In the genomic region with DNA sequence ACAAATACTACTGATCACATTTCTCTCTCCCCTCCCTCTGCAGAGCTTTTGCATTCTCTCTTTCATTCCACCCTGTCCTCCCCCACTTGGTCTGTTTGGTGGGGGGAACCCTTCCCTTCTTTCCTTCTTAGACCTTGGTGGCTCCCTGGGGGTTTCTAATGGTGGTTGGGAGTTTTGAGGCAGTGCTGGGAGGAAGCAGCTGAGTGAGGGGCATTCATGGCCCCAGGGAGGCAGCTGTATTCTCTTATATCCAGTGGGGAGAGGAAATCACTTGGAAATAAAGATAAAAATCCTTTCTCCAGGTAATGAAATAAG, we compare ENCODE assay signal across 2 cellular contexts.
A peak's percentile ranks its signal among the peaks of the same experiment; 100 is the strongest.
TF ChIP-seq lines count a peak whose summit lies in the region.

No MANE protein-coding gene starts in this region.

TF ChIP-seq in GM23338, 12 proteins besides CTCF, POLR2A, EP300 and RAD21 (continues in another document):
- TF ChIP-seq STAT1 (IDR thresholded peaks at IDR 0.05; ENCODE audit: unreplicated experiment) (no peak), CREB1 (CRISPR knock-in tag; IDR thresholded peaks at IDR 0.05; ENCODE audit: low read depth) (no peak), EZH2phosphoT487 (IDR thresholded peaks at IDR 0.05; ENCODE audit: unreplicated experiment) (no peak), EZH2 (IDR thresholded peaks at IDR 0.05; ENCODE audit: low read depth, unreplicated experiment) (no peak), ZNF331 (CRISPR knock-in tag; IDR thresholded peaks at IDR 0.05; ENCODE audit: low read depth) (no peak), POLR2AphosphoS5 (IDR thresholded peaks at IDR 0.05; ENCODE audit: low read depth) (no peak), JUNB (IDR thresholded peaks at IDR 0.05; ENCODE audit: unreplicated experiment) (no peak), ZNF114 (CRISPR knock-in tag; IDR thresholded peaks at IDR 0.05) (no peak)
- TF ChIP-seq, protein P1, sequence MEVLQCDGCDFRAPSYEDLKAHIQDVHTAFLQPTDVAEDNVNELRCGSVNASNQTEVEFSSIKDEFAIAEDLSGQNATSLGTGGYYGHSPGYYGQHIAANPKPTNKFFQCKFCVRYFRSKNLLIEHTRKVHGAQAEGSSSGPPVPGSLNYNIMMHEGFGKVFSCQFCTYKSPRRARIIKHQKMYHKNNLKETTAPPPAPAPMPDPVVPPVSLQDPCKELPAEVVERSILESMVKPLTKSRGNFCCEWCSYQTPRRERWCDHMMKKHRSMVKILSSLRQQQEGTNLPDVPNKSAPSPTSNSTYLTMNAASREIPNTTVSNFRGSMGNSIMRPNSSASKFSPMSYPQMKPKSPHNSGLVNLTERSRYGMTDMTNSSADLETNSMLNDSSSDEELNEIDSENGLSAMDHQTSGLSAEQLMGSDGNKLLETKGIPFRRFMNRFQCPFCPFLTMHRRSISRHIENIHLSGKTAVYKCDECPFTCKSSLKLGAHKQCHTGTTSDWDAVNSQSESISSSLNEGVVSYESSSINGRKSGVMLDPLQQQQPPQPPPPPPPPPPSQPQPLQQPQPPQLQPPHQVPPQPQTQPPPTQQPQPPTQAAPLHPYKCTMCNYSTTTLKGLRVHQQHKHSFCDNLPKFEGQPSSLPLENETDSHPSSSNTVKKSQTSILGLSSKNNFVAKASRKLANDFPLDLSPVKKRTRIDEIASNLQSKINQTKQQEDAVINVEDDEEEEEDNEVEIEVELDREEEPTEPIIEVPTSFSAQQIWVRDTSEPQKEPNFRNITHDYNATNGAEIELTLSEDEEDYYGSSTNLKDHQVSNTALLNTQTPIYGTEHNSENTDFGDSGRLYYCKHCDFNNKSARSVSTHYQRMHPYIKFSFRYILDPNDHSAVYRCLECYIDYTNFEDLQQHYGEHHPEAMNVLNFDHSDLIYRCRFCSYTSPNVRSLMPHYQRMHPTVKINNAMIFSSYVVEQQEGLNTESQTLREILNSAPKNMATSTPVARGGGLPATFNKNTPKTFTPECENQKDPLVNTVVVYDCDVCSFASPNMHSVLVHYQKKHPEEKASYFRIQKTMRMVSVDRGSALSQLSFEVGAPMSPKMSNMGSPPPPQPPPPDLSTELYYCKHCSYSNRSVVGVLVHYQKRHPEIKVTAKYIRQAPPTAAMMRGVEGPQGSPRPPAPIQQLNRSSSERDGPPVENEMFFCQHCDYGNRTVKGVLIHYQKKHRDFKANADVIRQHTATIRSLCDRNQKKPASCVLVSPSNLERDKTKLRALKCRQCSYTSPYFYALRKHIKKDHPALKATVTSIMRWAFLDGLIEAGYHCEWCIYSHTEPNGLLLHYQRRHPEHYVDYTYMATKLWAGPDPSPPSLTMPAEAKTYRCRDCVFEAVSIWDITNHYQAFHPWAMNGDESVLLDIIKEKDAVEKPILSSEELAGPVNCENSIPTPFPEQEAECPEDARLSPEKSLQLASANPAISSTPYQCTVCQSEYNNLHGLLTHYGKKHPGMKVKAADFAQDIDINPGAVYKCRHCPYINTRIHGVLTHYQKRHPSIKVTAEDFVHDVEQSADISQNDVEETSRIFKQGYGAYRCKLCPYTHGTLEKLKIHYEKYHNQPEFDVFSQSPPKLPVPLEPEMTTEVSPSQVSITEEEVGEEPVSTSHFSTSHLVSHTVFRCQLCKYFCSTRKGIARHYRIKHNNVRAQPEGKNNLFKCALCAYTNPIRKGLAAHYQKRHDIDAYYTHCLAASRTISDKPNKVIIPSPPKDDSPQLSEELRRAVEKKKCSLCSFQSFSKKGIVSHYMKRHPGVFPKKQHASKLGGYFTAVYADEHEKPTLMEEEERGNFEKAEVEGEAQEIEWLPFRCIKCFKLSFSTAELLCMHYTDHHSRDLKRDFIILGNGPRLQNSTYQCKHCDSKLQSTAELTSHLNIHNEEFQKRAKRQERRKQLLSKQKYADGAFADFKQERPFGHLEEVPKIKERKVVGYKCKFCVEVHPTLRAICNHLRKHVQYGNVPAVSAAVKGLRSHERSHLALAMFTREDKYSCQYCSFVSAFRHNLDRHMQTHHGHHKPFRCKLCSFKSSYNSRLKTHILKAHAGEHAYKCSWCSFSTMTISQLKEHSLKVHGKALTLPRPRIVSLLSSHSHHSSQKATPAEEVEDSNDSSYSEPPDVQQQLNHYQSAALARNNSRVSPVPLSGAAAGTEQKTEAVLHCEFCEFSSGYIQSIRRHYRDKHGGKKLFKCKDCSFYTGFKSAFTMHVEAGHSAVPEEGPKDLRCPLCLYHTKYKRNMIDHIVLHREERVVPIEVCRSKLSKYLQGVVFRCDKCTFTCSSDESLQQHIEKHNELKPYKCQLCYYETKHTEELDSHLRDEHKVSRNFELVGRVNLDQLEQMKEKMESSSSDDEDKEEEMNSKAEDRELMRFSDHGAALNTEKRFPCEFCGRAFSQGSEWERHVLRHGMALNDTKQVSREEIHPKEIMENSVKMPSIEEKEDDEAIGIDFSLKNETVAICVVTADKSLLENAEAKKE (CRISPR knock-in tag; IDR thresholded peaks at IDR 0.05): no peak
- TF ChIP-seq, protein P2, sequence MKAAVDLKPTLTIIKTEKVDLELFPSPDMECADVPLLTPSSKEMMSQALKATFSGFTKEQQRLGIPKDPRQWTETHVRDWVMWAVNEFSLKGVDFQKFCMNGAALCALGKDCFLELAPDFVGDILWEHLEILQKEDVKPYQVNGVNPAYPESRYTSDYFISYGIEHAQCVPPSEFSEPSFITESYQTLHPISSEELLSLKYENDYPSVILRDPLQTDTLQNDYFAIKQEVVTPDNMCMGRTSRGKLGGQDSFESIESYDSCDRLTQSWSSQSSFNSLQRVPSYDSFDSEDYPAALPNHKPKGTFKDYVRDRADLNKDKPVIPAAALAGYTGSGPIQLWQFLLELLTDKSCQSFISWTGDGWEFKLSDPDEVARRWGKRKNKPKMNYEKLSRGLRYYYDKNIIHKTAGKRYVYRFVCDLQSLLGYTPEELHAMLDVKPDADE (IDR thresholded peaks at IDR 0.05): no peak
- TF ChIP-seq, protein P3, sequence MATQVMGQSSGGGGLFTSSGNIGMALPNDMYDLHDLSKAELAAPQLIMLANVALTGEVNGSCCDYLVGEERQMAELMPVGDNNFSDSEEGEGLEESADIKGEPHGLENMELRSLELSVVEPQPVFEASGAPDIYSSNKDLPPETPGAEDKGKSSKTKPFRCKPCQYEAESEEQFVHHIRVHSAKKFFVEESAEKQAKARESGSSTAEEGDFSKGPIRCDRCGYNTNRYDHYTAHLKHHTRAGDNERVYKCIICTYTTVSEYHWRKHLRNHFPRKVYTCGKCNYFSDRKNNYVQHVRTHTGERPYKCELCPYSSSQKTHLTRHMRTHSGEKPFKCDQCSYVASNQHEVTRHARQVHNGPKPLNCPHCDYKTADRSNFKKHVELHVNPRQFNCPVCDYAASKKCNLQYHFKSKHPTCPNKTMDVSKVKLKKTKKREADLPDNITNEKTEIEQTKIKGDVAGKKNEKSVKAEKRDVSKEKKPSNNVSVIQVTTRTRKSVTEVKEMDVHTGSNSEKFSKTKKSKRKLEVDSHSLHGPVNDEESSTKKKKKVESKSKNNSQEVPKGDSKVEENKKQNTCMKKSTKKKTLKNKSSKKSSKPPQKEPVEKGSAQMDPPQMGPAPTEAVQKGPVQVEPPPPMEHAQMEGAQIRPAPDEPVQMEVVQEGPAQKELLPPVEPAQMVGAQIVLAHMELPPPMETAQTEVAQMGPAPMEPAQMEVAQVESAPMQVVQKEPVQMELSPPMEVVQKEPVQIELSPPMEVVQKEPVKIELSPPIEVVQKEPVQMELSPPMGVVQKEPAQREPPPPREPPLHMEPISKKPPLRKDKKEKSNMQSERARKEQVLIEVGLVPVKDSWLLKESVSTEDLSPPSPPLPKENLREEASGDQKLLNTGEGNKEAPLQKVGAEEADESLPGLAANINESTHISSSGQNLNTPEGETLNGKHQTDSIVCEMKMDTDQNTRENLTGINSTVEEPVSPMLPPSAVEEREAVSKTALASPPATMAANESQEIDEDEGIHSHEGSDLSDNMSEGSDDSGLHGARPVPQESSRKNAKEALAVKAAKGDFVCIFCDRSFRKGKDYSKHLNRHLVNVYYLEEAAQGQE (IDR thresholded peaks at IDR 0.05; ENCODE audit: unreplicated experiment): no peak

TF ChIP-seq in H1, 55 proteins besides CTCF, POLR2A, EP300 and RAD21:
- TF ChIP-seq POLR2AphosphoS5 (IDR thresholded peaks at IDR 0.05; ENCODE audit: low read depth, low read length): no peak
- 0 out of 2 replicates have a peak, but pooled peaks have one; percentile 55 for TF ChIP-seq RBBP5 (IDR thresholded peaks at IDR 0.05; ENCODE audit: borderline replicate concordance, low read depth, low read length)
